Comparison of ENCODE assay signal across 6 cellular contexts in the genomic region with DNA sequence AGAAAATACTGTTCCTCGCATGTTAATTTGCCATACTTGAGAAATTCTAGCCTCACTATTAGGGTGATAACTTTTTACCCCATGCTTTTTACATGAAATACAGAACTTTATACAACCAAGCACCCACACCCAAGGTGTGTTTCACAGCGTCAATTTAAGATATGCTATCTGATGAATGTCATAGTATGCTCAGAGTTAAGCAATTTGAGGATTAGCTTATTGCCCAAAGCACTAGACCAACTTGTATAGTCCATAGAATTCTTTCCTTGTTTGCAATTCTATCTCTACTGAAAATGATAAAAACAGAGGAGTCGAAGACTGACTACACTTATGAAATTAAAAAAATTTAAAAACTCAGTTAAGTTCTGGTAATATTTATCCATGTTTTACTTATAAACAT.
"Had no signal": no experiment of that assay in that cellular context is flagged by ENCODE, and none has a peak within 500 bp of the region (broad histone marks: within the 10 kb centered on the region; RNA-seq: fewer than 3 reads in every experiment).

No MANE protein-coding gene starts in this region.

- H3K4me1 Mint-ChIP-seq: GM23338, H9 had no signal

- H3K9me3 Mint-ChIP-seq: GM23338, H9 had no signal

- ATAC-seq: GM23338, K562 had no signal

- H3K4me3 Mint-ChIP-seq: GM23338, H9 had no signal

- DNase-seq: H9, HCEC 1CT, IMR-90, KG1 had no signal

- H3K4me3 ChIP-seq: GM23338, K562 had no signal

- H3K27ac Mint-ChIP-seq: GM23338, H9 had no signal
